ENCODE assay signal across 8 cellular contexts in genomic region chr2:172693037-172693436, GRCh38. TPM values are rescaled to one million over a fixed set of nuclear protein-coding genes. Genes with fewer than 3 reads are reported as not detected.
A peak's percentile ranks its signal among the peaks of the same experiment; 100 is the strongest.
DNase-seq lines count a peak whose midpoint lies in the region; TF ChIP-seq lines count a peak whose summit lies in the region.

No MANE protein-coding gene starts in this region.

- H3K4me1 ChIP-seq in adipocyte (ENCODE audit: control insufficient read depth, insufficient read depth, low read length) (peaks cover 17% of the 10 kb centered on the region), stomach (peaks cover 0 to 9% (median 0%) of the 10 kb centered on the region in 4 donors)

- H3K27me3 ChIP-seq in adipocyte (replicated peaks; ENCODE audit: control insufficient read depth, insufficient read depth, low read length) (no peaks in the 10 kb centered on the region), kidney epithelial cell (ENCODE audit: control insufficient read depth, insufficient read depth, low read length) (no peaks in the 10 kb centered on the region), stomach (no peaks in the 10 kb centered on the region)

- H3K27ac ChIP-seq in stomach: no peak overlapping the region

- H3K4me1 Mint-ChIP-seq in progenitor cell of endocrine pancreas (ENCODE audit: low read depth): no peaks in the 10 kb centered on the region

- H3K36me3 Mint-ChIP-seq in progenitor cell of endocrine pancreas (ENCODE audit: insufficient read depth): no peaks in the 10 kb centered on the region

- H3K9me3 ChIP-seq in adipocyte (ENCODE audit: control insufficient read depth, low read length): no peaks in the 10 kb centered on the region
- peaks cover 0 to 5% (median 0%) of the 10 kb centered on the region in 4 donors for H3K9me3 ChIP-seq in stomach

- DNase-seq in DMS 273 treated with DMSO at 0.1 percent for 48 hours (lab: John Stamatoyannopoulos, UW) (peak; percentile 79), NB4 (ENCODE audit: low read depth) (peak; percentile 92), adipocyte (ENCODE audit: low read depth) (peak; percentile 90), kidney epithelial cell (ENCODE audit: low read depth) (peak; percentile 97), stomach (peak; percentile 51), progenitor cell of endocrine pancreas (ENCODE audit: low spot score, unreplicated experiment) (no peak), NCI-H82 treated with DMSO at 0.1 percent for 48 hours (lab: John Stamatoyannopoulos, UW; ENCODE audit: unreplicated experiment) (no peak), RPMI8226 (no peak)

- H3K4me3 ChIP-seq in NB4 (ENCODE audit: low read depth, low read length): peak overlapping the region; percentile 42
- no peak overlapping the region for H3K4me3 ChIP-seq in adipocyte (ENCODE audit: low read length)
- H3K4me3 ChIP-seq in kidney epithelial cell (ENCODE audit: low read depth, low read length): no peak overlapping the region
- no peak overlapping the region for H3K4me3 ChIP-seq in stomach

- no peak for TF ChIP-seq EP300 in stomach (IDR thresholded peaks at IDR 0.05)

- H3K9me3 Mint-ChIP-seq in progenitor cell of endocrine pancreas (ENCODE audit: low read depth): peaks cover 6% of the 10 kb centered on the region

- intact Hi-C loops in stomach (cut with DNase I; ENCODE audit: low total_unique reads): no loop called here

- 2 to 13% (median 11%) methylated on average over 3 of the region's 3 CpGs for WGBS in stomach, 5 donors

- H3K27me3 Mint-ChIP-seq in progenitor cell of endocrine pancreas: no peaks in the 10 kb centered on the region

- H3K4me3 Mint-ChIP-seq in progenitor cell of endocrine pancreas (ENCODE audit: low read depth): no peak overlapping the region

- TF ChIP-seq CTCF in NB4 (IDR thresholded peaks at IDR 0.05; ENCODE audit: low read depth, low read length) (no peak), kidney epithelial cell (IDR thresholded peaks at IDR 0.05; ENCODE audit: insufficient read depth, low read length, poor library complexity, severe bottlenecking) (no peak), stomach (IDR thresholded peaks at IDR 0.05) (no peak), progenitor cell of endocrine pancreas (IDR thresholded peaks at IDR 0.05; ENCODE audit: unreplicated experiment) (no peak)

- H3K9ac ChIP-seq in adipocyte (ENCODE audit: low read length): no peak overlapping the region

- H3K36me3 ChIP-seq in adipocyte (ENCODE audit: control insufficient read depth, insufficient read depth, low read length, severe bottlenecking) (no peaks in the 10 kb centered on the region), kidney epithelial cell (ENCODE audit: control insufficient read depth, insufficient read depth, low read length) (no peaks in the 10 kb centered on the region), stomach (no peaks in the 10 kb centered on the region)

- TF ChIP-seq POLR2A in NB4 (IDR thresholded peaks at IDR 0.05; ENCODE audit: extremely low read depth, insufficient read length) (no peak), stomach (IDR thresholded peaks at IDR 0.05) (no peak)

- H3K27ac Mint-ChIP-seq in progenitor cell of endocrine pancreas: no peak overlapping the region

RNA-seq across cellular contexts. Expression of gene RAPGEF4, which starts 42.6 kb away (rescaled TPM):
- total RNA-seq in kidney epithelial cell (0.71 and 1.0 TPM in 2 replicates), stomach (10 to 100 TPM in 2 of 5 donors, 1 to 10 TPM in 2, not detected in 1; 5.3 to 23.7 (median 11.7) TPM), progenitor cell of endocrine pancreas (8.6 and 11.9 TPM in 2 replicates)
- polyA plus RNA-seq in stomach: 1 to 10 TPM; 3.6 to 9.8 (median 3.9) TPM

Comparison
In these comparisons a context has a peak if more than half of its experiments do, and no peak if none do; other contexts are left out.
1. DNase-seq: peak in DMS 273 treated with DMSO at 0.1 percent for 48 hours (single experiment), NB4 (single experiment), adipocyte (single experiment), kidney epithelial cell (single experiment) and stomach (single experiment); none in progenitor cell of endocrine pancreas (single experiment), NCI-H82 treated with DMSO at 0.1 percent for 48 hours (single experiment) and RPMI8226 (single experiment).